ENCODE assay signal across 25 cellular contexts in genomic region chr12:23361971-23362370, GRCh38.
DNase-seq lines count a peak whose midpoint lies in the region; ATAC-seq and TF ChIP-seq lines count a peak whose summit lies in the region.
"Had no signal": no experiment of that assay in that cellular context is flagged by ENCODE, and none has a peak within 500 bp of the region (broad histone marks: within the 10 kb centered on the region; RNA-seq: fewer than 3 reads in every experiment).

No MANE protein-coding gene starts in this region.

- H4K20me1 ChIP-seq in Karpas-422 (ENCODE audit: insufficient read depth, low read depth, low read length): no peaks in the 10 kb centered on the region

- no peak overlapping the region for H3K9ac ChIP-seq in Karpas-422 (ENCODE audit: low read length)

- H3K4me1 Mint-ChIP-seq in neural crest cell (no peaks in the 10 kb centered on the region), T-cell (no peaks in the 10 kb centered on the region)
- H3K4me1 Mint-ChIP-seq: activated CD4-positive, alpha-beta T cell treated with anti-CD3 and anti-CD28 coated beads, Interleukin-2, amount 10 ng/mL, durations not matched to agents 24 days and 14 days; activated CD8-positive, alpha-beta memory T cell treated with anti-CD3 and anti-CD28 coated beads, Interleukin-2, amount 10 ng/mL, durations not matched to agents 7 days and 5 days; activated naive CD4-positive, alpha-beta T cell treated with anti-CD3 and anti-CD28 coated beads, Interleukin-2, amount 10 ng/mL, durations not matched to agents 7 days and 5 days; stimulated activated naive B cell treated with anti-CD40 and anti-IgM and Interleukin-4, amounts not matched to agents 10 μg/mL and 1 μg/mL and 100 μg/mL, for 72 hours had no signal

- TF ChIP-seq CTCF in BE2C (IDR thresholded peaks at IDR 0.05; ENCODE audit: low read depth, low read length) (peak; percentile 44), brain microvascular endothelial cell (IDR thresholded peaks at IDR 0.05; ENCODE audit: low read depth, low read length, missing control alignments) (peak; percentile 27), neural crest cell (conservative IDR thresholded peaks at IDR 0.05) (peak; percentile 52), ovary (IDR thresholded peaks at IDR 0.05) (no peak)

- H3K36me3 Mint-ChIP-seq in neural crest cell (ENCODE audit: low read depth): no peaks in the 10 kb centered on the region
- H3K36me3 Mint-ChIP-seq in T-cell: no peaks in the 10 kb centered on the region
- H3K36me3 Mint-ChIP-seq: activated CD8-positive, alpha-beta memory T cell treated with anti-CD3 and anti-CD28 coated beads, Interleukin-2, amount 10 ng/mL, durations not matched to agents 7 days and 5 days; activated naive CD4-positive, alpha-beta T cell treated with anti-CD3 and anti-CD28 coated beads, Interleukin-2, amount 10 ng/mL, durations not matched to agents 7 days and 5 days; stimulated activated naive B cell treated with anti-CD40 and anti-IgM and Interleukin-4, amounts not matched to agents 10 μg/mL and 1 μg/mL and 100 μg/mL, for 72 hours had no signal

- TF ChIP-seq EP300 in ovary (IDR thresholded peaks at IDR 0.05): no peak

- TF ChIP-seq POLR2A in ovary (IDR thresholded peaks at IDR 0.05): no peak

- no peak overlapping the region for H3K4me3 Mint-ChIP-seq in neural crest cell
- H3K4me3 Mint-ChIP-seq in T-cell: no peak overlapping the region
- H3K4me3 Mint-ChIP-seq: activated CD4-positive, alpha-beta T cell treated with anti-CD3 and anti-CD28 coated beads, Interleukin-2, amount 10 ng/mL, durations not matched to agents 24 days and 14 days; activated CD8-positive, alpha-beta memory T cell treated with anti-CD3 and anti-CD28 coated beads, Interleukin-2, amount 10 ng/mL, durations not matched to agents 7 days and 5 days; activated naive CD4-positive, alpha-beta T cell treated with anti-CD3 and anti-CD28 coated beads, Interleukin-2, amount 10 ng/mL, durations not matched to agents 7 days and 5 days; stimulated activated naive B cell treated with anti-CD40 and anti-IgM and Interleukin-4, amounts not matched to agents 10 μg/mL and 1 μg/mL and 100 μg/mL, for 72 hours had no signal

- H3K79me2 ChIP-seq in Karpas-422 (ENCODE audit: low read length): no peaks in the 10 kb centered on the region

- no peaks in the 10 kb centered on the region for H3K9me2 ChIP-seq in Karpas-422 (replicated peaks; ENCODE audit: insufficient read depth, low read length)

- H3K27ac Mint-ChIP-seq in neural crest cell (ENCODE audit: unreplicated experiment) (no peak overlapping the region), T-cell (no peak overlapping the region)
- H3K27ac Mint-ChIP-seq: activated CD4-positive, alpha-beta T cell treated with anti-CD3 and anti-CD28 coated beads, Interleukin-2, amount 10 ng/mL, durations not matched to agents 24 days and 14 days; activated CD8-positive, alpha-beta memory T cell treated with anti-CD3 and anti-CD28 coated beads, Interleukin-2, amount 10 ng/mL, durations not matched to agents 7 days and 5 days; activated naive CD4-positive, alpha-beta T cell treated with anti-CD3 and anti-CD28 coated beads, Interleukin-2, amount 10 ng/mL, durations not matched to agents 7 days and 5 days; stimulated activated naive B cell treated with anti-CD40 and anti-IgM and Interleukin-4, amounts not matched to agents 10 μg/mL and 1 μg/mL and 100 μg/mL, for 72 hours had no signal

- H3K27me3 ChIP-seq in BE2C (no peaks in the 10 kb centered on the region), Karpas-422 (ENCODE audit: low read length) (no peaks in the 10 kb centered on the region), brain microvascular endothelial cell (replicated peaks) (no peaks in the 10 kb centered on the region), ovary (no peaks in the 10 kb centered on the region)
- H3K27me3 ChIP-seq: SJCRH30, suprapubic skin, vagina had no signal

- no peak overlapping the region for H2AFZ ChIP-seq in Karpas-422 (ENCODE audit: low read length)

- no peak overlapping the region for H3K4me2 ChIP-seq in Karpas-422 (ENCODE audit: low read depth, low read length, poor library complexity, severe bottlenecking)

- 71 to 82% (median 81%) methylated on average over 6 of the region's 6 CpGs for WGBS in ovary, 3 donors

- in situ Hi-C loops in brain microvascular endothelial cell (cut with HindIII; ENCODE audit: low pct_ligation_motif_present, low sequenced_read_pairs): no loop called here

- POLR2A ChIA-PET in T-cell (lab: Charles Lee): no interaction called here

- H3K27ac ChIP-seq in Karpas-422 (ENCODE audit: low read length): no peak overlapping the region
- H3K27ac ChIP-seq in brain microvascular endothelial cell: no peak overlapping the region
- no peak overlapping the region for H3K27ac ChIP-seq in ovary
- H3K27ac ChIP-seq: lower lobe of right lung, SJCRH30, suprapubic skin, vagina had no signal

- H3K9me3 Mint-ChIP-seq in neural crest cell (peaks cover 8% of the 10 kb centered on the region), T-cell (peaks cover 2 to 12% (median 6%) of the 10 kb centered on the region in 3 donors)

- CTCF ChIA-PET in T-cell (lab: Charles Lee): no interaction called here

- DNase-seq in BE2C (no peak), Karpas-422 (peak; percentile 46), brain microvascular endothelial cell (no peak), neural crest cell (ENCODE audit: low read depth, low spot score) (no peak), ovary (no peak), T-cell (no peak)
- DNase-seq: activated CD4-positive, alpha-beta T cell treated with anti-CD3 and anti-CD28 coated beads, Interleukin-2, amount 10 ng/mL, durations not matched to agents 24 days and 14 days; activated CD8-positive, alpha-beta memory T cell treated with anti-CD3 and anti-CD28 coated beads, Interleukin-2, amount 10 ng/mL, durations not matched to agents 7 days and 5 days; activated naive CD4-positive, alpha-beta T cell treated with anti-CD3 and anti-CD28 coated beads, Interleukin-2, amount 10 ng/mL, durations not matched to agents 7 days and 5 days; amniotic stem cell; C1 segment of cervical spinal cord; KBM-7; kidney glomerular epithelial cell; lower lobe of right lung; NCI-H510A; stimulated activated CD4-positive, alpha-beta T cell treated with anti-CD3 and anti-CD28 coated beads, Interleukin-12 subunit alpha, Interleukin-12 subunit beta, amount 100 ng/mL, for 4 hours; stimulated activated CD4-positive, alpha-beta T cell treated with anti-CD3 and anti-CD28 coated beads, Interleukin-4, amount 100 ng/mL, for 24 hours; stimulated activated naive B cell treated with anti-CD40 and anti-IgM and Interleukin-4, amounts not matched to agents 10 μg/mL and 1 μg/mL and 100 μg/mL, for 72 hours; T-helper 1 cell had no signal

- ATAC-seq in HG02973 (IDR thresholded peaks at IDR 0.05; ENCODE audit: unreplicated experiment): no peak
- ATAC-seq in GM18519 (IDR thresholded peaks at IDR 0.05; ENCODE audit: low FRiP score, unreplicated experiment): no peak
- ATAC-seq in T-cell (replicated peaks in 1 of 4): no peak
- ATAC-seq: activated CD8-positive, alpha-beta memory T cell treated with anti-CD3 and anti-CD28 coated beads, Interleukin-2, amount 10 ng/mL, durations not matched to agents 7 days and 5 days; lower lobe of right lung; stimulated activated naive B cell treated with anti-CD40 and anti-IgM and Interleukin-4, amounts not matched to agents 10 μg/mL and 1 μg/mL and 100 μg/mL, for 72 hours had no signal

- intact Hi-C loops in ovary (cut with DNase I): no loop called here

- H3K4me3 ChIP-seq in BE2C (ENCODE audit: low read depth, low read length) (no peak overlapping the region), Karpas-422 (ENCODE audit: low read length) (no peak overlapping the region), brain microvascular endothelial cell (ENCODE audit: low read depth, low read length) (no peak overlapping the region), ovary (no peak overlapping the region)
- H3K4me3 ChIP-seq: coronary artery, lower lobe of right lung, SJCRH30, suprapubic skin, vagina had no signal

- H3K27me3 Mint-ChIP-seq in neural crest cell (ENCODE audit: low read depth): no peaks in the 10 kb centered on the region
- H3K27me3 Mint-ChIP-seq in T-cell: no peaks in the 10 kb centered on the region
- H3K27me3 Mint-ChIP-seq: activated CD4-positive, alpha-beta T cell treated with anti-CD3 and anti-CD28 coated beads, Interleukin-2, amount 10 ng/mL, durations not matched to agents 24 days and 14 days; activated CD8-positive, alpha-beta memory T cell treated with anti-CD3 and anti-CD28 coated beads, Interleukin-2, amount 10 ng/mL, durations not matched to agents 7 days and 5 days; activated naive CD4-positive, alpha-beta T cell treated with anti-CD3 and anti-CD28 coated beads, Interleukin-2, amount 10 ng/mL, durations not matched to agents 7 days and 5 days; stimulated activated naive B cell treated with anti-CD40 and anti-IgM and Interleukin-4, amounts not matched to agents 10 μg/mL and 1 μg/mL and 100 μg/mL, for 72 hours had no signal

- H3K9me3 ChIP-seq in BE2C: no peaks in the 10 kb centered on the region
- no peaks in the 10 kb centered on the region for H3K9me3 ChIP-seq in Karpas-422 (ENCODE audit: low read length)
- no peaks in the 10 kb centered on the region for H3K9me3 ChIP-seq in ovary
- H3K9me3 ChIP-seq: lower lobe of right lung, SJCRH30, suprapubic skin, vagina had no signal

- no peaks in the 10 kb centered on the region for H3K4me1 ChIP-seq in BE2C
- no peaks in the 10 kb centered on the region for H3K4me1 ChIP-seq in Karpas-422 (ENCODE audit: low read length)
- H3K4me1 ChIP-seq in ovary (ENCODE audit: insufficient read depth): no peaks in the 10 kb centered on the region
- H3K4me1 ChIP-seq: lower lobe of right lung, SJCRH30, suprapubic skin, vagina had no signal

- no peaks in the 10 kb centered on the region for H3K36me3 ChIP-seq in BE2C
- no peaks in the 10 kb centered on the region for H3K36me3 ChIP-seq in Karpas-422 (ENCODE audit: insufficient read depth, low read length)
- H3K36me3 ChIP-seq in brain microvascular endothelial cell (replicated peaks): no peaks in the 10 kb centered on the region
- no peaks in the 10 kb centered on the region for H3K36me3 ChIP-seq in ovary
- H3K36me3 ChIP-seq: lower lobe of right lung, SJCRH30, suprapubic skin, vagina had no signal

Comparison
In these comparisons a context has a peak if more than half of its experiments do, and no peak if none do; other contexts are left out.
1. CTCF ChIP-seq: peak in BE2C (single experiment), brain microvascular endothelial cell (single experiment) and neural crest cell (single experiment); none in ovary (0 of 3).